8 cellular contexts compared by ENCODE assay signal in the genomic region with DNA sequence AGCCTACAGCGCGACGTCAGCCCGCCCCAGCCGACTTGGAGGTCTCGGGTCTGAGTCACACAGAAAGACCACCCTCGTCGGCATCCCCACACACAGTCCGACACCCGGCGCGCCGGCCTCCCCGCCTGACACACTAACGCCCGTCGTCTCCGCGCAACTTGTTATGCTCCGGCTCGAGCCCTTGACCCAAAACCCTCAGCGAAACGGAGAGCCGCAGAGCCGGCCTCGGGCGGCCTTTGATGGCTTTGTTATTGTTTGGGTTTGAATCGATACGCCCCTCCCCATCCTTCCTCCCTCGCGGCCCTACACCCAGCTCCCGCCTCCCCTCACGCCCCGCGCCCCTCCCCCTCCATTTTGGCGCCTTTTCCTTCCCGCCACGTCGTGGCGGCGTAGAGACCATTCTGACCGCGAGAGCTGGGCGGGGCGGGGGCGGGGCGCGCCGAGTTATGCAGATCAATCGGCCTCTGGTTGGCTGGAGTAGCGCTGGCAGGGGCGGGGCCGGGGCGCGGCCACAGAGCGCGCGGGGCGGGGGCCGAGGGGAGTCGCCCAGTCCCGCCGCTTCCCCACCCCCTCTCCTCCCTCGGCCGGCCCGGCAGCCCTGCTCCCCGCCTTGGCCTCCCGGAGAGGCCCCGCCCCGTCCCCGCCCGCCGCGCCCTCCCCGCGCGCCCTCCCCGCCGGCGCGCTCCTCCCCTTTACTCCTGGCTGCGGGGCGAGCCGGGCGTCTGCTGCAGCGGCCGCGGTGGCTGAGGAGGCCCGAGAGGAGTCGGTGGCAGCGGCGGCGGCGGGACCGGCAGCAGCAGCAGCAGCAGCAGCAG. TPM values are rescaled to one million over a fixed set of nuclear protein-coding genes. Genes with fewer than 3 reads are reported as not detected.
DNase-seq lines count a peak whose midpoint lies in the region; ATAC-seq, FAIRE-seq and TF ChIP-seq lines count a peak whose summit lies in the region.

Gene PIM1, plus strand, starts transcription at position 695 of the 815 bp plus-strand sequence. CDS start 424 bp downstream, outside the sequence.

- ATAC-seq in HG02642 (IDR thresholded peaks at IDR 0.05; ENCODE audit: poor library complexity, unreplicated experiment) (peak; percentile 72), Right ventricle myocardium superior (ENCODE audit: poor library complexity) (peak; percentile 92), pancreas (peak; percentile 80 to 89 (median 88))

- peak; percentile 95 to 98 for TF ChIP-seq POLR2A in thyroid gland (IDR thresholded peaks at IDR 0.05)

- peak within 1 kb of the TSS; percentile 64 to 87 (median 82) for H3K27ac ChIP-seq in pancreas
- peak within 1 kb of the TSS; percentile 87 to 95 (median 88) for H3K27ac ChIP-seq in thyroid gland

- POLR2A ChIA-PET in GM10248 (lab: Yijun Ruan, JAX), result interaction anchor here (0.6 to 0.7 kb wide), 4 partner anchors 25 to 148 kb away, joined by 3 to 5 read pairs (median 4); no protein-coding TSS in a partner anchor

- WGBS in pancreas, 2 donors, result 0 to 1% methylated on average over 76 to 95 of the region's 95 CpGs
- 1% methylated on average over 36 to 40 of the region's 95 CpGs for WGBS in thyroid gland, 2 donors

- no peak for TF ChIP-seq CTCF in GM10248 (IDR thresholded peaks at IDR 0.05; ENCODE audit: control extremely low read depth, extremely low read depth, low read depth, missing control alignments)
- no peak for TF ChIP-seq CTCF in pancreas (IDR thresholded peaks at IDR 0.05)
- no peak for TF ChIP-seq CTCF in thyroid gland (IDR thresholded peaks at IDR 0.05)

- CTCF ChIA-PET in GM10248 (lab: Yijun Ruan, JAX), result interaction anchor here (1.0 to 16.4 kb wide), 9 partner anchors 9 to 142 kb away, joined by 3 to 519 read pairs (median 25); no protein-coding TSS in a partner anchor

- FAIRE-seq in pancreas (lab: Jason Lieb, UNC), result no peak

- H3K27me3 ChIP-seq in pancreas (no peaks in the 10 kb centered on the region), thyroid gland (no peaks in the 10 kb centered on the region)

- intact Hi-C loops in Right ventricle myocardium superior (cut with DNase I), result no loop called here
- intact Hi-C loops in pancreas (cut with DNase I), result loop anchor here in 2 of 3 donors (2.0 to 10.0 kb wide), 4 partner anchors 117 to 145 kb away; no protein-coding TSS in a partner anchor
- intact Hi-C loops in thyroid gland (cut with DNase I), result loop anchor here (5.0 to 10.0 kb wide), 3 partner anchors 43 to 285 kb away; partner anchors contain the start of gene C6orf89

- peaks cover 0 to 19% (median 15%) of the 10 kb centered on the region in 3 donors for H3K36me3 ChIP-seq in pancreas
- H3K36me3 ChIP-seq in thyroid gland, result peaks cover 18 to 21% of the 10 kb centered on the region in 2 donors

- H3K4me1 ChIP-seq in pancreas (peaks cover 0 to 13% (median 9%) of the 10 kb centered on the region in 3 donors), thyroid gland (peaks cover 13 to 37% of the 10 kb centered on the region in 2 donors)

- no peaks in the 10 kb centered on the region for H3K9me3 ChIP-seq in pancreas
- no peaks in the 10 kb centered on the region for H3K9me3 ChIP-seq in thyroid gland

- DNase-seq in GM10248 (ENCODE audit: extremely low spot score) (peak; percentile 98), NCI-H128 (lab: John Stamatoyannopoulos, UW; ENCODE audit: unreplicated experiment) (peak; percentile 76), SW 1271 (lab: John Stamatoyannopoulos, UW) (peak; percentile 94 to 97), Right ventricle myocardium superior (peak; percentile 100), pancreas (peak; percentile 99 to 100 (median 99)), thyroid gland (peak; percentile 100)
- DNase-seq in activated naive CD8-positive, alpha-beta T cell treated with anti-CD3 and anti-CD28 coated beads, Interleukin-2, amount 50 U/mL, for 16 hours (ENCODE audit: low read depth, low spot score), result peak; percentile 99

- H3K4me3 ChIP-seq in pancreas (peak within 1 kb of the TSS; percentile 81 to 98 (median 96)), thyroid gland (replicated peaks in 1 of 3) (peak within 1 kb of the TSS; percentile 95 to 100 (median 96))

RNA-seq across cellular contexts. Expression of gene PIM1, which starts in this region (rescaled TPM):
- total RNA-seq in Right ventricle myocardium superior, result 28.3 TPM
- 10 to 100 TPM in 4 of 6 donors, 1 to 10 TPM in 2; 7.5 to 25.3 (median 14.1) TPM for total RNA-seq in pancreas
- polyA plus RNA-seq in pancreas, result 10 to 100 TPM; 11.3 to 15.1 TPM
- 10 to 100 TPM; 13.1 to 54.5 (median 22.2) TPM for total RNA-seq in thyroid gland

Comparison
In these comparisons a context has a peak if more than half of its experiments do, and no peak if none do; other contexts are left out.
1. Peak in every context shown above with its lines: DNase-seq, ATAC-seq, H3K4me3 ChIP-seq and H3K27ac ChIP-seq.